In genomic region chr6:47047479-47048411, GRCh38 we compare ENCODE assay signal across 8 cellular contexts. TPM values are rescaled to one million over a fixed set of nuclear protein-coding genes. Genes with fewer than 3 reads are reported as not detected.
A peak's percentile ranks its signal among the peaks of the same experiment; 100 is the strongest.
DNase-seq lines count a peak whose midpoint lies in the region; ATAC-seq, FAIRE-seq and TF ChIP-seq lines count a peak whose summit lies in the region.

No MANE protein-coding gene starts in this region.

- WGBS in heart left ventricle, 4 donors: 15 to 22% (median 19%) methylated on average over 9 of the region's 9 CpGs
- 13 to 18% (median 15%) methylated on average over 9 of the region's 9 CpGs for WGBS in psoas muscle, 3 donors

- H3K4me3 ChIP-seq in heart left ventricle (no peak overlapping the region), psoas muscle (no peak overlapping the region)

- no peak overlapping the region for H3K4me3 Mint-ChIP-seq in activated T-helper 17 cell treated with anti-CD3 and anti-CD28 coated beads, Interleukin-2, amount 50 U/mL, for 72 hours

- H3K27ac Mint-ChIP-seq in activated T-helper 17 cell treated with anti-CD3 and anti-CD28 coated beads, Interleukin-2, amount 50 U/mL, for 72 hours: no peak overlapping the region

- H3K27ac ChIP-seq in heart left ventricle: peak overlapping the region in 4 of 12 donors; percentile 12 to 54 (median 36)
- no peak overlapping the region for H3K27ac ChIP-seq in psoas muscle

- TF ChIP-seq POLR2A in heart left ventricle (IDR thresholded peaks at IDR 0.05): no peak

- intact Hi-C loops in heart left ventricle (cut with DNase I): loop anchor here (1.0 to 10.0 kb wide), 8 partner anchors 35 to 633 kb away; no protein-coding TSS in a partner anchor
- intact Hi-C loops in psoas muscle (cut with DNase I): loop anchor here (1.0 to 5.0 kb wide), 3 partner anchors 55 to 199 kb away; no protein-coding TSS in a partner anchor

- H3K27me3 Mint-ChIP-seq in activated T-helper 17 cell treated with anti-CD3 and anti-CD28 coated beads, Interleukin-2, amount 50 U/mL, for 72 hours: peaks cover 13% of the 10 kb centered on the region

- no peaks in the 10 kb centered on the region for H3K9me3 ChIP-seq in heart left ventricle
- no peaks in the 10 kb centered on the region for H3K9me3 ChIP-seq in psoas muscle

- H3K27me3 ChIP-seq in heart left ventricle (no peaks in the 10 kb centered on the region), psoas muscle (ENCODE audit: insufficient read depth in 3 of 3, low read length in 2 of 3) (no peaks in the 10 kb centered on the region)

- FAIRE-seq in GM19239 (lab: Jason Lieb, UNC): peak; percentile 54

- ATAC-seq in HG03460 (IDR thresholded peaks at IDR 0.05; ENCODE audit: unreplicated experiment): peak; percentile 79
- peak; percentile 54 for ATAC-seq in activated T-helper 17 cell treated with anti-CD3 and anti-CD28 coated beads, Interleukin-2, amount 50 U/mL, for 72 hours (replicated peaks)
- peak; percentile 71 to 91 (median 84) for ATAC-seq in heart left ventricle
- ATAC-seq in psoas muscle: peak; percentile 81 to 90 (median 86)
- ATAC-seq in HG03097 (IDR thresholded peaks at IDR 0.05; ENCODE audit: low FRiP score, unreplicated experiment): no peak

- H3K4me1 Mint-ChIP-seq in activated T-helper 17 cell treated with anti-CD3 and anti-CD28 coated beads, Interleukin-2, amount 50 U/mL, for 72 hours: no peaks in the 10 kb centered on the region

- H3K36me3 ChIP-seq in heart left ventricle: no peaks in the 10 kb centered on the region
- H3K36me3 ChIP-seq in psoas muscle (ENCODE audit: insufficient read depth in 1 of 2, low read depth in 1 of 2): no peaks in the 10 kb centered on the region

- no peaks in the 10 kb centered on the region for H3K36me3 Mint-ChIP-seq in activated T-helper 17 cell treated with anti-CD3 and anti-CD28 coated beads, Interleukin-2, amount 50 U/mL, for 72 hours (ENCODE audit: low read depth)

- TF ChIP-seq CTCF in heart left ventricle (IDR thresholded peaks at IDR 0.05): peak; percentile 48 to 87 (median 78)
- peak; percentile 77 for TF ChIP-seq CTCF in psoas muscle (IDR thresholded peaks at IDR 0.05)

- DNase-seq in DMS 273 treated with DMSO at 0.1 percent for 48 hours (lab: John Stamatoyannopoulos, UW) (peak; percentile 77), GM19239 (ENCODE audit: insufficient read length, low spot score) (peak; percentile 9), NCI-H524 (lab: John Stamatoyannopoulos, UW) (peak; percentile 47 to 74), heart left ventricle (peak in 4 of 5 donors; percentile 35 to 50 (median 44)), psoas muscle (no peak)

- no peaks in the 10 kb centered on the region for H3K9me3 Mint-ChIP-seq in activated T-helper 17 cell treated with anti-CD3 and anti-CD28 coated beads, Interleukin-2, amount 50 U/mL, for 72 hours

- H3K4me1 ChIP-seq in heart left ventricle: peaks cover 0 to 13% (median 5%) of the 10 kb centered on the region in 12 donors
- peaks cover 3% of the 10 kb centered on the region for H3K4me1 ChIP-seq in psoas muscle

RNA-seq across cellular contexts. Expression of gene ADGRF1, which starts 5.6 kb away (rescaled TPM):
- not detected for total RNA-seq in activated T-helper 17 cell treated with anti-CD3 and anti-CD28 coated beads, Interleukin-2, amount 50 U/mL, for 72 hours
- total RNA-seq in heart left ventricle: under 1 TPM in 1 of 9 donors, not detected in 8; 0.23 TPM
- not detected for polyA plus RNA-seq in heart left ventricle
- not detected for total RNA-seq in psoas muscle
- not detected for polyA plus RNA-seq in psoas muscle

Comparison
In these comparisons a context has a peak if more than half of its experiments do, and no peak if none do; other contexts are left out.
1. DNase-seq: peak in DMS 273 treated with DMSO at 0.1 percent for 48 hours (single experiment), GM19239 (single experiment), NCI-H524 (2 of 2) and heart left ventricle (4 of 5); none in psoas muscle (0 of 2).